In genomic region chr18:6486313-6486712, GRCh38 we compare ENCODE assay signal across 28 cellular contexts.
"Had no signal": no experiment of that assay in that cellular context is flagged by ENCODE, and none has a peak within 500 bp of the region (broad histone marks: within the 10 kb centered on the region; RNA-seq: fewer than 3 reads in every experiment).

No MANE protein-coding gene starts in this region.

- H3K4me1 Mint-ChIP-seq: naive thymus-derived CD4-positive, alpha-beta T cell; nephron had no signal

- H3K27ac Mint-ChIP-seq: dendritic cell treated with granulocyte-macrophage colony-stimulating factor and Interleukin-4, amounts not matched to agents 40 ng/mL and 50 ng/mL, for 4 days; effector memory CD8-positive, alpha-beta T cell; naive thymus-derived CD4-positive, alpha-beta T cell; nephron; type B pancreatic cell had no signal

- H3K27me3 ChIP-seq: colonic mucosa, esophagus squamous epithelium, left lung, right atrium auricular region, stomach, tibial artery had no signal

- H3K27me3 Mint-ChIP-seq: effector memory CD8-positive, alpha-beta T cell had no signal

- H3K36me3 Mint-ChIP-seq: naive thymus-derived CD4-positive, alpha-beta T cell; type B pancreatic cell had no signal

- H3K4me1 ChIP-seq: colonic mucosa, left lung had no signal

- DNase-seq: colonic mucosa; effector memory CD8-positive, alpha-beta T cell; erythroblast; esophagus squamous epithelium; foreskin melanocyte; glutamatergic neuron; heart right ventricle; hippocampal formation; left cardiac atrium; left lung; mammary epithelial cell; midbrain; naive thymus-derived CD4-positive, alpha-beta T cell; nucleus accumbens; stimulated activated CD4-positive, alpha-beta T cell treated with anti-CD3 and anti-CD28 coated beads, Interleukin-12 subunit alpha, Interleukin-12 subunit beta, amount 100 ng/mL, for 4 hours; stimulated activated CD4-positive, alpha-beta T cell treated with anti-CD3 and anti-CD28 coated beads, Interleukin-1b, Interleukin-23, amount 100 ng/mL, for 48 hours; stimulated activated CD4-positive, alpha-beta T cell treated with anti-CD3 and anti-CD28 coated beads, Interleukin-4, amount 100 ng/mL, for 1 hour; stimulated activated CD8-positive, alpha-beta memory T cell treated with anti-CD3 and anti-CD28 coated beads, Interleukin-4, amount 100 ng/mL, for 48 hours; stimulated activated naive CD4-positive, alpha-beta T cell treated with Interleukin-2 at 50 U/mL for 16 hours; stomach; tibial artery had no signal

- H3K4me3 ChIP-seq: colonic mucosa, esophagus squamous epithelium, heart right ventricle, left lung, prostate gland, right atrium auricular region, smooth muscle cell, stomach, tibial artery had no signal

- H3K9me3 ChIP-seq: colonic mucosa, esophagus squamous epithelium, heart right ventricle, left lung, prostate gland, right atrium auricular region, stomach, tibial artery had no signal

- H3K4me3 Mint-ChIP-seq: dendritic cell treated with granulocyte-macrophage colony-stimulating factor and Interleukin-4, amounts not matched to agents 40 ng/mL and 50 ng/mL, for 4 days; effector memory CD8-positive, alpha-beta T cell; naive thymus-derived CD4-positive, alpha-beta T cell; nephron; type B pancreatic cell had no signal

- H3K27ac ChIP-seq: colonic mucosa, esophagus squamous epithelium, heart right ventricle, left lung, prostate gland, right atrium auricular region, stomach, tibial artery had no signal

- H3K36me3 ChIP-seq: colonic mucosa, esophagus squamous epithelium, heart right ventricle, left lung, prostate gland, right atrium auricular region, stomach, tibial artery had no signal

- ATAC-seq: effector memory CD8-positive, alpha-beta T cell; heart right ventricle; left cardiac atrium; left lung; naive thymus-derived CD4-positive, alpha-beta T cell; sciatic nerve had no signal

- H3K4me2 ChIP-seq: smooth muscle cell had no signal

- H3K9me3 Mint-ChIP-seq: dendritic cell treated with granulocyte-macrophage colony-stimulating factor and Interleukin-4, amounts not matched to agents 40 ng/mL and 50 ng/mL, for 4 days; nephron; type B pancreatic cell had no signal
